In genomic region chr19:4694211-4694987, GRCh38 we compare ENCODE assay signal across 9 cellular contexts. TPM values are rescaled to one million over a fixed set of nuclear protein-coding genes. Genes with fewer than 3 reads are reported as not detected.
DNase-seq lines count a peak whose midpoint lies in the region; ATAC-seq lines count a peak whose summit lies in the region.
"Had no signal": no experiment of that assay in that cellular context is flagged by ENCODE, and none has a peak within 500 bp of the region (broad histone marks: within the 10 kb centered on the region; RNA-seq: fewer than 3 reads in every experiment).

No MANE protein-coding gene starts in this region.

- no peak overlapping the region for H3K18ac ChIP-seq in neuronal stem cell (ENCODE audit: low read length)

- no peaks in the 10 kb centered on the region for H3K27me3 ChIP-seq in neuronal stem cell (ENCODE audit: control insufficient read depth in 3 of 3, insufficient read depth in 3 of 3, low read depth in 1 of 3, low read length in 3 of 3)

- peaks cover 2% of the 10 kb centered on the region for H3K79me1 ChIP-seq in neuronal stem cell (ENCODE audit: low read depth, low read length)

- no peak overlapping the region for H4K91ac ChIP-seq in neuronal stem cell (ENCODE audit: low read depth, low read length, poor library complexity)

- H2BK120ac ChIP-seq in neuronal stem cell (ENCODE audit: low read depth, low read length) = no peak overlapping the region

- no peak overlapping the region for H3K4me2 ChIP-seq in neuronal stem cell (ENCODE audit: insufficient read depth, low read length, poor library complexity, severe bottlenecking)

- no peak overlapping the region for H2BK15ac ChIP-seq in neuronal stem cell (ENCODE audit: low read length)

- no peak overlapping the region for H3K9ac ChIP-seq in neuronal stem cell (ENCODE audit: low read depth, low read length, poor library complexity)

- H3K4ac ChIP-seq in neuronal stem cell (ENCODE audit: low read length) = no peak overlapping the region

- H2BK5ac ChIP-seq in neuronal stem cell (ENCODE audit: low read length) = no peak overlapping the region

- H3K4me3 ChIP-seq in skin epidermis (no peak overlapping the region), neuronal stem cell (ENCODE audit: low read length in 2 of 2) (no peak overlapping the region)

- no peak overlapping the region for H2AFZ ChIP-seq in neuronal stem cell (ENCODE audit: low read length)

- H3K36me3 ChIP-seq in neuronal stem cell (replicated peaks in 1 of 2; ENCODE audit: control insufficient read depth in 2 of 2, insufficient read depth in 2 of 2, low read length in 2 of 2) = peaks cover 48 to 87% of the 10 kb centered on the region in 2 donors

- peak overlapping the region in 19 of 21 experiments; percentile 51 to 86 (median 74) for H3K27ac ChIP-seq in skin epidermis
- no peak overlapping the region for H3K27ac ChIP-seq in neuronal stem cell (replicated peaks; ENCODE audit: low read length)

- no peak overlapping the region for H3K23ac ChIP-seq in neuronal stem cell (ENCODE audit: low read depth, low read length, poor library complexity)

- no peaks in the 10 kb centered on the region for H3K9me3 ChIP-seq in neuronal stem cell (replicated peaks in 1 of 2; ENCODE audit: control insufficient read depth in 2 of 2, insufficient read depth in 1 of 2, low read depth in 1 of 2, low read length in 2 of 2)

- no peak overlapping the region for H2AK5ac ChIP-seq in neuronal stem cell (ENCODE audit: low read depth, low read length)

- H3K4me1 ChIP-seq in neuronal stem cell (ENCODE audit: control insufficient read depth in 2 of 2, insufficient read depth in 1 of 2, low read depth in 1 of 2, low read length in 2 of 2) = no peaks in the 10 kb centered on the region

- ATAC-seq in GM18867 (IDR thresholded peaks at IDR 0.05; ENCODE audit: unreplicated experiment) = no peak

- no peak overlapping the region for H2BK12ac ChIP-seq in neuronal stem cell (ENCODE audit: low read length)

- no peak overlapping the region for H4K8ac ChIP-seq in neuronal stem cell (ENCODE audit: low read depth, low read length)

- DNase-seq in H4 (ENCODE audit: low spot score) = peak; percentile 98
- DNase-seq in SW 1271 (lab: John Stamatoyannopoulos, UW) = peak; percentile 59 to 68
- DNase-seq in glomerular visceral epithelial cell (ENCODE audit: extremely low spot score) = peak; percentile 94
- no peak for DNase-seq in neuronal stem cell (ENCODE audit: low spot score)
- no peak for DNase-seq in DMS79 treated with DMSO at 0.1 percent for 48 hours (lab: John Stamatoyannopoulos, UW)
- DNase-seq in activated CD4-positive, alpha-beta T cell treated with anti-CD3 and anti-CD28 coated beads, Interleukin-2, amount 50 U/mL, for 48 hours = no peak
- DNase-seq: SIG-M5 had no signal

- WGBS in neuronal stem cell (ENCODE audit: extremely low coverage in 2 of 2, insufficient read length in 2 of 2, insufficient replicate concordance in 1 of 2), 2 donors = no CpG with 5 or more reads among the region's 22 CpGs

- no peak overlapping the region for H3K14ac ChIP-seq in neuronal stem cell (ENCODE audit: low read length)

RNA-seq across cellular contexts. Expression of gene MYDGF, which starts 24.3 kb away (rescaled TPM):
- total RNA-seq in H4 (2014; rRNA removed; shearing (Covaris generic)) = 165 and 192 TPM in 2 replicates
- 33.5 TPM for polyA plus RNA-seq in neuronal stem cell (2013, experiment 1 of 2)
- 33.9 TPM for polyA plus RNA-seq in neuronal stem cell (2013, experiment 2 of 2)

RNA-seq across cellular contexts. Expression of gene DPP9, which starts 29.2 kb away (rescaled TPM):
- total RNA-seq in H4 (2014; rRNA removed; shearing (Covaris generic)) = 27.7 and 47.5 TPM in 2 replicates
- polyA plus RNA-seq in neuronal stem cell (2013, experiment 1 of 2) = 12.1 TPM
- polyA plus RNA-seq in neuronal stem cell (2013, experiment 2 of 2) = 12.4 TPM

RNA-seq across cellular contexts. Expression of gene TNFAIP8L1, which starts 55.1 kb away (rescaled TPM):
- 2.7 and 2.8 TPM in 2 replicates for total RNA-seq in H4 (2014; rRNA removed; shearing (Covaris generic))
- 15.5 TPM for polyA plus RNA-seq in neuronal stem cell (2013, experiment 1 of 2)
- 15.7 TPM for polyA plus RNA-seq in neuronal stem cell (2013, experiment 2 of 2)

Comparison
In these comparisons a context has a peak if more than half of its experiments do, and no peak if none do; other contexts are left out.
1. DNase-seq: peak in H4 (single experiment), SW 1271 (2 of 2) and glomerular visceral epithelial cell (single experiment); none in neuronal stem cell (single experiment), DMS79 treated with DMSO at 0.1 percent for 48 hours (single experiment) and activated CD4-positive, alpha-beta T cell treated with anti-CD3 and anti-CD28 coated beads, Interleukin-2, amount 50 U/mL, for 48 hours (0 of 2).